Comparison of ENCODE assay signal across 15 cellular contexts in genomic region chr16:897701-898100, GRCh38.
DNase-seq lines count a peak whose midpoint lies in the region; ATAC-seq and TF ChIP-seq lines count a peak whose summit lies in the region.
"Had no signal": no experiment of that assay in that cellular context is flagged by ENCODE, and none has a peak within 500 bp of the region (broad histone marks: within the 10 kb centered on the region; RNA-seq: fewer than 3 reads in every experiment).

No MANE protein-coding gene starts in this region.

- H3K4me1 ChIP-seq in BLaER1 treated with 17β-estradiol and CSF1 and Interleukin-3, amounts not matched to agents 10 nM and 100 nM, result peaks cover 13 to 50% (median 31%) of the 10 kb centered on the region in 10 experiments; a peak in 19 of 20 replicates
- H3K4me1 ChIP-seq in body of pancreas, result peaks cover 11% of the 10 kb centered on the region
- H3K4me1 ChIP-seq: Caco-2 had no signal

- H3K9ac ChIP-seq in BLaER1 treated with 17β-estradiol and CSF1 and Interleukin-3, amounts not matched to agents 10 nM and 100 nM, result peak overlapping the region in 4 of 11 experiments; percentile 26 to 68 (median 58); a peak in 9 of 22 replicates

- no peak for TF ChIP-seq CTCF in body of pancreas (IDR thresholded peaks at IDR 0.05)

- intact Hi-C loops in body of pancreas (cut with DNase I), result no loop called here

- peak overlapping the region; percentile 15 to 96 (median 88); a peak in 21 of 22 replicates for H3K4me2 ChIP-seq in BLaER1 treated with 17β-estradiol and CSF1 and Interleukin-3, amounts not matched to agents 10 nM and 100 nM

- ATAC-seq in body of pancreas (no peak), HG02973 (IDR thresholded peaks at IDR 0.05; ENCODE audit: unreplicated experiment) (no peak)
- ATAC-seq in activated CD4-positive, CD25-positive, alpha-beta regulatory T cell treated with anti-CD3 and anti-CD28 coated beads, Interleukin-2, amount 50 U/mL, for 24 hours, result no peak

- H3K9me3 ChIP-seq in BLaER1 treated with 17β-estradiol and CSF1 and Interleukin-3, amounts not matched to agents 10 nM and 100 nM (replicated peaks in 1 of 11), result no peaks in the 10 kb centered on the region
- no peaks in the 10 kb centered on the region for H3K9me3 ChIP-seq in body of pancreas
- H3K9me3 ChIP-seq: Caco-2 had no signal

- WGBS in body of pancreas, 2 donors, result 83 to 87% methylated on average over 9 to 14 of the region's 14 CpGs

- H4K20me1 ChIP-seq in BLaER1 treated with 17β-estradiol and CSF1 and Interleukin-3, amounts not matched to agents 10 nM and 100 nM, result peaks cover 0 to 72% (median 9%) of the 10 kb centered on the region in 11 experiments; a peak in 11 of 22 replicates

- peak overlapping the region in 3 of 10 experiments; percentile 7 to 29 (median 17); a peak in 2 of 20 replicates for H3K4me3 ChIP-seq in BLaER1 treated with 17β-estradiol and CSF1 and Interleukin-3, amounts not matched to agents 10 nM and 100 nM
- no peak overlapping the region for H3K4me3 ChIP-seq in body of pancreas

- peak overlapping the region in 5 of 11 experiments; percentile 8 to 66 (median 45); a peak in 9 of 22 replicates for H3K27ac ChIP-seq in BLaER1 treated with 17β-estradiol and CSF1 and Interleukin-3, amounts not matched to agents 10 nM and 100 nM
- peak overlapping the region in 3 of 4 donors; percentile 8 to 50 (median 48) for H3K27ac ChIP-seq in body of pancreas
- peak overlapping the region; percentile 98 for H3K27ac ChIP-seq in layer of hippocampus (ENCODE audit: low read depth, low read length)
- peak overlapping the region; percentile 93 for H3K27ac ChIP-seq in substantia nigra (ENCODE audit: low read depth, low read length, poor library complexity, severe bottlenecking)
- H3K27ac ChIP-seq: C4-2B had no signal

- no peak for TF ChIP-seq POLR2A in body of pancreas (IDR thresholded peaks at IDR 0.05)

- no peak for DNase-seq in body of pancreas
- DNase-seq in substantia nigra (lab: John Stamatoyannopoulos, UW), result no peak
- no peak for DNase-seq in NCI-H524 (lab: John Stamatoyannopoulos, UW)
- DNase-seq in DMS53 (lab: John Stamatoyannopoulos, UW), result no peak
- DNase-seq: Caco-2; CD4-positive, alpha-beta T cell; DMS153; DMS79 treated with DMSO at 0.1 percent for 48 hours; GF-D8; GOT3 had no signal

- H3K27me3 ChIP-seq in BLaER1 treated with 17β-estradiol and CSF1 and Interleukin-3, amounts not matched to agents 10 nM and 100 nM, result no peaks in the 10 kb centered on the region
- no peaks in the 10 kb centered on the region for H3K27me3 ChIP-seq in body of pancreas
- H3K27me3 ChIP-seq in layer of hippocampus (ENCODE audit: control insufficient read depth, insufficient read depth, low read length), result no peaks in the 10 kb centered on the region

- peaks cover 0 to 2% (median 0%) of the 10 kb centered on the region in 11 experiments; a peak in 1 of 22 replicates for H3K36me3 ChIP-seq in BLaER1 treated with 17β-estradiol and CSF1 and Interleukin-3, amounts not matched to agents 10 nM and 100 nM
- no peaks in the 10 kb centered on the region for H3K36me3 ChIP-seq in body of pancreas (replicated peaks in 1 of 2; ENCODE audit: insufficient read depth in 1 of 2, low read depth in 2 of 2)
